In genomic region chr1:58823481-58824010, GRCh38 we compare ENCODE assay signal across 13 cellular contexts. TPM values are rescaled to one million over a fixed set of nuclear protein-coding genes. Genes with fewer than 3 reads are reported as not detected.
DNase-seq lines count a peak whose midpoint lies in the region; ATAC-seq and TF ChIP-seq lines count a peak whose summit lies in the region.
"Had no signal": no experiment of that assay in that cellular context is flagged by ENCODE, and none has a peak within 500 bp of the region (broad histone marks: within the 10 kb centered on the region; RNA-seq: fewer than 3 reads in every experiment).

No MANE protein-coding gene starts in this region.

- peak; percentile 62 for DNase-seq in HFF-Myc (ENCODE audit: extremely low read depth, low read depth)
- DNase-seq in fibroblast of mammary gland (ENCODE audit: low read depth), result peak; percentile 94
- peak; percentile 90 for DNase-seq in stromal cell of bone marrow (ENCODE audit: low read depth)
- no peak for DNase-seq in anterior cingulate cortex (lab: John Stamatoyannopoulos, UW)
- no peak for DNase-seq in ureter (ENCODE audit: low spot score)
- no peak for DNase-seq in NCI-H774 (lab: John Stamatoyannopoulos, UW)
- DNase-seq: activated CD8-positive, alpha-beta T cell treated with anti-CD3 and anti-CD28 coated beads, Interleukin-2, amount 10 ng/mL, durations not matched to agents 7 days and 5 days; hippocampal formation; NCI-H187 treated with DMSO at 0.1 percent for 48 hours; Right ventricle myocardium superior; stimulated activated CD4-positive, alpha-beta T cell treated with anti-CD3 and anti-CD28 coated beads, Interleukin-2, amount 100 ng/mL, for 48 hours had no signal

- H3K4me3 ChIP-seq in HFF-Myc (replicated peaks; ENCODE audit: low read depth, low read length), result no peak overlapping the region
- H3K4me3 ChIP-seq in fibroblast of mammary gland (ENCODE audit: control insufficient read depth, low read depth, low read length), result no peak overlapping the region
- H3K4me3 ChIP-seq: suprapubic skin had no signal

- TF ChIP-seq CTCF in HFF-Myc (IDR thresholded peaks at IDR 0.05; ENCODE audit: low read depth, low read length, missing control alignments), result peak; percentile 10
- TF ChIP-seq CTCF in fibroblast of mammary gland (conservative IDR thresholded peaks at IDR 0.05; ENCODE audit: control insufficient read depth, insufficient read depth, low read depth, low read length), result no peak

- ATAC-seq in SK-N-SH treated with all-trans-retinoic acid at 6 μM for 48 hours, result peak; percentile 78
- ATAC-seq: activated CD8-positive, alpha-beta T cell treated with anti-CD3 and anti-CD28 coated beads, Interleukin-2, amount 10 ng/mL, durations not matched to agents 7 days and 5 days had no signal

TF ChIP-seq in SK-N-SH treated with all-trans-retinoic acid at 6 μM for 48 hours, 23 proteins besides CTCF, POLR2A, EP300 and RAD21:
- no peak for TF ChIP-seq OSR1 (CRISPR knock-in tag; IDR thresholded peaks at IDR 0.05)
- no peak for TF ChIP-seq ZNF70 (CRISPR knock-in tag; IDR thresholded peaks at IDR 0.05)
- TF ChIP-seq ZC3H10 (CRISPR knock-in tag; IDR thresholded peaks at IDR 0.05), result no peak
- TF ChIP-seq, protein P1, sequence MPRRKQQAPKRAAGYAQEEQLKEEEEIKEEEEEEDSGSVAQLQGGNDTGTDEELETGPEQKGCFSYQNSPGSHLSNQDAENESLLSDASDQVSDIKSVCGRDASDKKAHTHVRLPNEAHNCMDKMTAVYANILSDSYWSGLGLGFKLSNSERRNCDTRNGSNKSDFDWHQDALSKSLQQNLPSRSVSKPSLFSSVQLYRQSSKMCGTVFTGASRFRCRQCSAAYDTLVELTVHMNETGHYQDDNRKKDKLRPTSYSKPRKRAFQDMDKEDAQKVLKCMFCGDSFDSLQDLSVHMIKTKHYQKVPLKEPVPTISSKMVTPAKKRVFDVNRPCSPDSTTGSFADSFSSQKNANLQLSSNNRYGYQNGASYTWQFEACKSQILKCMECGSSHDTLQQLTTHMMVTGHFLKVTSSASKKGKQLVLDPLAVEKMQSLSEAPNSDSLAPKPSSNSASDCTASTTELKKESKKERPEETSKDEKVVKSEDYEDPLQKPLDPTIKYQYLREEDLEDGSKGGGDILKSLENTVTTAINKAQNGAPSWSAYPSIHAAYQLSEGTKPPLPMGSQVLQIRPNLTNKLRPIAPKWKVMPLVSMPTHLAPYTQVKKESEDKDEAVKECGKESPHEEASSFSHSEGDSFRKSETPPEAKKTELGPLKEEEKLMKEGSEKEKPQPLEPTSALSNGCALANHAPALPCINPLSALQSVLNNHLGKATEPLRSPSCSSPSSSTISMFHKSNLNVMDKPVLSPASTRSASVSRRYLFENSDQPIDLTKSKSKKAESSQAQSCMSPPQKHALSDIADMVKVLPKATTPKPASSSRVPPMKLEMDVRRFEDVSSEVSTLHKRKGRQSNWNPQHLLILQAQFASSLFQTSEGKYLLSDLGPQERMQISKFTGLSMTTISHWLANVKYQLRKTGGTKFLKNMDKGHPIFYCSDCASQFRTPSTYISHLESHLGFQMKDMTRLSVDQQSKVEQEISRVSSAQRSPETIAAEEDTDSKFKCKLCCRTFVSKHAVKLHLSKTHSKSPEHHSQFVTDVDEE (CRISPR knock-in tag; IDR thresholded peaks at IDR 0.05), result no peak
- TF ChIP-seq, protein P2, sequence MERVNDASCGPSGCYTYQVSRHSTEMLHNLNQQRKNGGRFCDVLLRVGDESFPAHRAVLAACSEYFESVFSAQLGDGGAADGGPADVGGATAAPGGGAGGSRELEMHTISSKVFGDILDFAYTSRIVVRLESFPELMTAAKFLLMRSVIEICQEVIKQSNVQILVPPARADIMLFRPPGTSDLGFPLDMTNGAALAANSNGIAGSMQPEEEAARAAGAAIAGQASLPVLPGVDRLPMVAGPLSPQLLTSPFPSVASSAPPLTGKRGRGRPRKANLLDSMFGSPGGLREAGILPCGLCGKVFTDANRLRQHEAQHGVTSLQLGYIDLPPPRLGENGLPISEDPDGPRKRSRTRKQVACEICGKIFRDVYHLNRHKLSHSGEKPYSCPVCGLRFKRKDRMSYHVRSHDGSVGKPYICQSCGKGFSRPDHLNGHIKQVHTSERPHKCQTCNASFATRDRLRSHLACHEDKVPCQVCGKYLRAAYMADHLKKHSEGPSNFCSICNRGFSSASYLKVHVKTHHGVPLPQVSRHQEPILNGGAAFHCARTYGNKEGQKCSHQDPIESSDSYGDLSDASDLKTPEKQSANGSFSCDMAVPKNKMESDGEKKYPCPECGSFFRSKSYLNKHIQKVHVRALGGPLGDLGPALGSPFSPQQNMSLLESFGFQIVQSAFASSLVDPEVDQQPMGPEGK (CRISPR knock-in tag; IDR thresholded peaks at IDR 0.05; ENCODE audit: borderline replicate concordance), result no peak
- no peak for TF ChIP-seq TOX (CRISPR knock-in tag; IDR thresholded peaks at IDR 0.05; ENCODE audit: borderline replicate concordance)
- no peak for TF ChIP-seq ARNTL (CRISPR knock-in tag; IDR thresholded peaks at IDR 0.05; ENCODE audit: borderline replicate concordance, low read depth)
- TF ChIP-seq ZNF8 (CRISPR knock-in tag; IDR thresholded peaks at IDR 0.05), result no peak
- no peak for TF ChIP-seq ZNF565 (CRISPR knock-in tag; conservative IDR thresholded peaks at IDR 0.05; ENCODE audit: low read depth)
- TF ChIP-seq ISL1 (CRISPR knock-in tag; IDR thresholded peaks at IDR 0.05), result no peak
- no peak for TF ChIP-seq GLIS3 (CRISPR knock-in tag; IDR thresholded peaks at IDR 0.05)
- TF ChIP-seq CSDC2 (CRISPR knock-in tag; IDR thresholded peaks at IDR 0.05), result no peak
- TF ChIP-seq BACH2 (CRISPR knock-in tag; IDR thresholded peaks at IDR 0.05; ENCODE audit: borderline replicate concordance), result no peak
- TF ChIP-seq RARB (CRISPR knock-in tag; IDR thresholded peaks at IDR 0.05), result no peak
- no peak for TF ChIP-seq TCF4 (CRISPR knock-in tag; IDR thresholded peaks at IDR 0.05; ENCODE audit: borderline replicate concordance)
- no peak for TF ChIP-seq SNAI2 (CRISPR knock-in tag; IDR thresholded peaks at IDR 0.05)
- TF ChIP-seq, protein P3, sequence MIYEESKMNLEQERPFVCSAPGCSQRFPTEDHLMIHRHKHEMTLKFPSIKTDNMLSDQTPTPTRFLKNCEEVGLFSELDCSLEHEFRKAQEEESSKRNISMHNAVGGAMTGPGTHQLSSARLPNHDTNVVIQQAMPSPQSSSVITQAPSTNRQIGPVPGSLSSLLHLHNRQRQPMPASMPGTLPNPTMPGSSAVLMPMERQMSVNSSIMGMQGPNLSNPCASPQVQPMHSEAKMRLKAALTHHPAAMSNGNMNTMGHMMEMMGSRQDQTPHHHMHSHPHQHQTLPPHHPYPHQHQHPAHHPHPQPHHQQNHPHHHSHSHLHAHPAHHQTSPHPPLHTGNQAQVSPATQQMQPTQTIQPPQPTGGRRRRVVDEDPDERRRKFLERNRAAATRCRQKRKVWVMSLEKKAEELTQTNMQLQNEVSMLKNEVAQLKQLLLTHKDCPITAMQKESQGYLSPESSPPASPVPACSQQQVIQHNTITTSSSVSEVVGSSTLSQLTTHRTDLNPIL (CRISPR knock-in tag; IDR thresholded peaks at IDR 0.05; ENCODE audit: low read depth), result no peak
- TF ChIP-seq ZFP3 (CRISPR knock-in tag; IDR thresholded peaks at IDR 0.05), result no peak

RNA-seq across cellular contexts. Expression of gene JUN, which starts 39.7 kb away (rescaled TPM):
- 37.9 TPM for total RNA-seq in ureter

Comparison
In these comparisons a context has a peak if more than half of its experiments do, and no peak if none do; other contexts are left out.
1. DNase-seq: peak in HFF-Myc (single experiment), fibroblast of mammary gland (single experiment) and stromal cell of bone marrow (single experiment); none in anterior cingulate cortex (0 of 58), ureter (single experiment) and NCI-H774 (single experiment).